In the genomic region with DNA sequence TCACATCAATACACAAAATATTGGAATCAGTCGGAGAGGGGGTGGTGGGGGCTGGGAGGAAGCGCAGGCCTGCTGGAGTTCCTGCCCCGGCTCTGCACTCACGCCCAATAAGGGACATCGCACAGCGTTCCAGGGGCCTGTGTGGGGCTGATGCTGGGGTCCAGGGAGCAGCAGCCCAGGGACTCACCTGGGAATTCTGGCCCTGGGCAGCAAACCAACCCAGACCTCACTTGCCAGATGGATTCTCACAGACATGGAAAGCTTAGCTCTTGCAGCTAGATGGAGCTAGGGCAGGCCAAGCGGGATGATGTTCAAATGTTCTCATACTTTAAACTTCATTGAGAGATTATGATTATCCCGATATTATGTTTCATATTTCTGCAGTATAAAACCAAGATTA, we compare ENCODE assay signal across 18 cellular contexts.
DNase-seq lines count a peak whose midpoint lies in the region; ATAC-seq and TF ChIP-seq lines count a peak whose summit lies in the region.
"Had no signal": no experiment of that assay in that cellular context is flagged by ENCODE, and none has a peak within 500 bp of the region (broad histone marks: within the 10 kb centered on the region; RNA-seq: fewer than 3 reads in every experiment).

No MANE protein-coding gene starts in this region.

- WGBS in hepatocyte (ENCODE audit: low lambda C conversion rate, missing lambda C conversion rate), result 95% methylated on average over 8 of the region's 8 CpGs

- H3K36me3 Mint-ChIP-seq in GM23338 (ENCODE audit: low read depth), result peaks cover 4% of the 10 kb centered on the region; the same call in 1 of the 3 replicates
- no peaks in the 10 kb centered on the region; the same call in 1 of the 2 replicates for H3K36me3 Mint-ChIP-seq in WTC11
- H3K36me3 Mint-ChIP-seq: CD4-positive, CD25-positive, alpha-beta regulatory T cell; CD8-positive, alpha-beta memory T cell had no signal

- POLR2A ChIA-PET in WTC11 (lab: Charles Lee), result no interaction called here

- TF ChIP-seq CTCF in GM23338 (conservative IDR thresholded peaks at IDR 0.05; ENCODE audit: low read depth in 2 of 2) (peak in 1 of 2 experiments; percentile 21; a peak in 2 of 4 replicates), WTC11 (IDR thresholded peaks at IDR 0.05) (no peak), hepatocyte (IDR thresholded peaks at IDR 0.05; ENCODE audit: poor library complexity) (no peak)

- no peak for ATAC-seq in GM23338
- ATAC-seq in WTC11, result peak; percentile 34; the same call in 1 of the 2 replicates
- peak; percentile 64 for ATAC-seq in left ventricle myocardium superior
- ATAC-seq in sciatic nerve, result peak; percentile 60
- ATAC-seq in GM18861 (IDR thresholded peaks at IDR 0.05; ENCODE audit: unreplicated experiment), result no peak

- CTCF ChIA-PET in WTC11 (lab: Charles Lee), result interaction anchor here (1.0 to 1.5 kb wide), 2 partner anchors 12 to 25 kb away, joined by 3 to 4 read pairs; no protein-coding TSS in a partner anchor

- peaks cover 5% of the 10 kb centered on the region for H3K4me1 ChIP-seq in GM23338 (ENCODE audit: insufficient read depth)
- H3K4me1 ChIP-seq in hepatocyte (ENCODE audit: insufficient read depth), result no peaks in the 10 kb centered on the region
- H3K4me1 ChIP-seq: BE2C had no signal

- H3K9me2 ChIP-seq in GM23338 (ENCODE audit: insufficient read depth) (peaks cover 16% of the 10 kb centered on the region), hepatocyte (replicated peaks; ENCODE audit: insufficient read depth) (no peaks in the 10 kb centered on the region)

- H3K9me3 ChIP-seq in hepatocyte (ENCODE audit: low read depth), result no peaks in the 10 kb centered on the region
- H3K9me3 ChIP-seq: BE2C had no signal

- no peaks in the 10 kb centered on the region for H3F3A ChIP-seq in GM23338 (replicated peaks; ENCODE audit: low read depth)

- H3K4me3 ChIP-seq in GM23338, result no peak overlapping the region
- no peak overlapping the region for H3K4me3 ChIP-seq in hepatocyte

- intact Hi-C loops in left ventricle myocardium superior (cut with micrococcal nuclease) (no loop called here), sciatic nerve (cut with DNase I) (no loop called here)

- H3K79me2 ChIP-seq in GM23338 (replicated peaks; ENCODE audit: insufficient read depth) (no peaks in the 10 kb centered on the region), hepatocyte (no peaks in the 10 kb centered on the region)

- H3K27me3 Mint-ChIP-seq in GM23338 (ENCODE audit: insufficient read depth, low read depth, poor library complexity) (peaks cover 2% of the 10 kb centered on the region), WTC11 (ENCODE audit: low read depth) (no peaks in the 10 kb centered on the region)
- H3K27me3 Mint-ChIP-seq: CD8-positive, alpha-beta memory T cell had no signal

- H3K27ac Mint-ChIP-seq in GM23338, result no peak overlapping the region
- H3K27ac Mint-ChIP-seq in WTC11, result no peak overlapping the region
- H3K27ac Mint-ChIP-seq: CD4-positive, CD25-positive, alpha-beta regulatory T cell; CD8-positive, alpha-beta memory T cell had no signal

- H3K36me3 ChIP-seq in GM23338 (ENCODE audit: insufficient read depth) (no peaks in the 10 kb centered on the region), hepatocyte (replicated peaks; ENCODE audit: insufficient read depth, low read depth) (no peaks in the 10 kb centered on the region)
- H3K36me3 ChIP-seq: BE2C had no signal

- H3K4me1 Mint-ChIP-seq in GM23338 (peaks cover 2% of the 10 kb centered on the region), WTC11 (peaks cover 2% of the 10 kb centered on the region)
- H3K4me1 Mint-ChIP-seq: CD4-positive, CD25-positive, alpha-beta regulatory T cell; CD8-positive, alpha-beta memory T cell had no signal

- H4K20me1 ChIP-seq in GM23338 (replicated peaks; ENCODE audit: insufficient read depth), result no peaks in the 10 kb centered on the region
- H4K20me1 ChIP-seq in hepatocyte (ENCODE audit: insufficient read depth, poor library complexity, severe bottlenecking), result no peaks in the 10 kb centered on the region

- H3K9me3 Mint-ChIP-seq in GM23338 (peaks cover 2% of the 10 kb centered on the region; the same call in 1 of the 3 replicates), WTC11 (peaks cover 13% of the 10 kb centered on the region)

- no peak for DNase-seq in GM23338 (ENCODE audit: low spot score)
- DNase-seq in WTC11 (ENCODE audit: low spot score), result no peak
- DNase-seq in left ventricle myocardium superior, result peak; percentile 50
- no peak for DNase-seq in sciatic nerve (ENCODE audit: low spot score)
- no peak for DNase-seq in hepatocyte (ENCODE audit: low spot score)
- no peak for DNase-seq in UCSD-AML1 (lab: John Stamatoyannopoulos, UW; ENCODE audit: unreplicated experiment)
- DNase-seq: BE2C; C1 segment of cervical spinal cord; CD4-positive, CD25-positive, alpha-beta regulatory T cell; CD8-positive, alpha-beta memory T cell; COR-L47; DMS 273 treated with DMSO at 0.1 percent for 48 hours; DMS53; DND-41; EL; HCEC 1CT had no signal

- H3K4me3 Mint-ChIP-seq in GM23338 (no peak overlapping the region), WTC11 (no peak overlapping the region)
- H3K4me3 Mint-ChIP-seq: CD4-positive, CD25-positive, alpha-beta regulatory T cell; CD8-positive, alpha-beta memory T cell had no signal

- H3K27me3 ChIP-seq in GM23338 (ENCODE audit: insufficient read depth) (no peaks in the 10 kb centered on the region), hepatocyte (no peaks in the 10 kb centered on the region)
- H3K27me3 ChIP-seq: BE2C had no signal

- peak overlapping the region; percentile 82 for H2AFZ ChIP-seq in GM23338
- no peak overlapping the region for H2AFZ ChIP-seq in hepatocyte

- H3K27ac ChIP-seq in GM23338 (ENCODE audit: low read depth), result no peak overlapping the region
- H3K27ac ChIP-seq in hepatocyte, result no peak overlapping the region
- H3K27ac ChIP-seq: HL-60 had no signal

- H3K4me2 ChIP-seq in GM23338 (no peak overlapping the region), hepatocyte (no peak overlapping the region)

TF ChIP-seq in GM23338, 12 proteins besides CTCF, POLR2A, EP300 and RAD21 (continues in another document):
- TF ChIP-seq JUNB (IDR thresholded peaks at IDR 0.05; ENCODE audit: unreplicated experiment) (no peak), EZH2phosphoT487 (IDR thresholded peaks at IDR 0.05; ENCODE audit: unreplicated experiment) (no peak), ZNF331 (CRISPR knock-in tag; IDR thresholded peaks at IDR 0.05; ENCODE audit: low read depth) (no peak), STAT1 (IDR thresholded peaks at IDR 0.05; ENCODE audit: unreplicated experiment) (no peak), REST (IDR thresholded peaks at IDR 0.05; ENCODE audit: unreplicated experiment) (no peak)

TF ChIP-seq in WTC11, 78 proteins besides CTCF, POLR2A, EP300 and RAD21:
- no peak for TF ChIP-seq ARID4B (CRISPR knock-in tag; IDR thresholded peaks at IDR 0.05; ENCODE audit: borderline replicate concordance)
- TF ChIP-seq ZNF219 (CRISPR knock-in tag; IDR thresholded peaks at IDR 0.05; ENCODE audit: borderline replicate concordance), result no peak
- no peak for TF ChIP-seq ZNF121 (CRISPR knock-in tag; IDR thresholded peaks at IDR 0.05)
- TF ChIP-seq, protein P1, sequence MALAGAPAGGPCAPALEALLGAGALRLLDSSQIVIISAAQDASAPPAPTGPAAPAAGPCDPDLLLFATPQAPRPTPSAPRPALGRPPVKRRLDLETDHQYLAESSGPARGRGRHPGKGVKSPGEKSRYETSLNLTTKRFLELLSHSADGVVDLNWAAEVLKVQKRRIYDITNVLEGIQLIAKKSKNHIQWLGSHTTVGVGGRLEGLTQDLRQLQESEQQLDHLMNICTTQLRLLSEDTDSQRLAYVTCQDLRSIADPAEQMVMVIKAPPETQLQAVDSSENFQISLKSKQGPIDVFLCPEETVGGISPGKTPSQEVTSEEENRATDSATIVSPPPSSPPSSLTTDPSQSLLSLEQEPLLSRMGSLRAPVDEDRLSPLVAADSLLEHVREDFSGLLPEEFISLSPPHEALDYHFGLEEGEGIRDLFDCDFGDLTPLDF (CRISPR knock-in tag; IDR thresholded peaks at IDR 0.05), result no peak
- TF ChIP-seq GABPB1 (CRISPR knock-in tag; IDR thresholded peaks at IDR 0.05), result no peak
- no peak for TF ChIP-seq RORB (CRISPR knock-in tag; IDR thresholded peaks at IDR 0.05)
- no peak for TF ChIP-seq TCF7 (CRISPR knock-in tag; IDR thresholded peaks at IDR 0.05; ENCODE audit: low read depth)
- TF ChIP-seq CREB1 (CRISPR knock-in tag; IDR thresholded peaks at IDR 0.05), result no peak

Comparison
In these comparisons a context has a peak if more than half of its experiments do, and no peak if none do; other contexts are left out.
1. ATAC-seq: peak in WTC11 (single experiment), left ventricle myocardium superior (single experiment) and sciatic nerve (single experiment); none in GM23338 (single experiment) and GM18861 (single experiment).